ENCODE assay signal across 8 cellular contexts in genomic region chr9:38067892-38068615, GRCh38. TPM values are rescaled to one million over a fixed set of nuclear protein-coding genes. Genes with fewer than 3 reads are reported as not detected.
DNase-seq lines count a peak whose midpoint lies in the region; ATAC-seq, FAIRE-seq and TF ChIP-seq lines count a peak whose summit lies in the region.

No MANE protein-coding gene starts in this region.

- no peaks in the 10 kb centered on the region for H3K36me3 Mint-ChIP-seq in activated CD8-positive, alpha-beta memory T cell treated with anti-CD3 and anti-CD28 coated beads, Interleukin-2, amount 10 ng/mL, durations not matched to agents 7 days and 5 days

- H3K4me3 Mint-ChIP-seq in activated CD8-positive, alpha-beta memory T cell treated with anti-CD3 and anti-CD28 coated beads, Interleukin-2, amount 10 ng/mL, durations not matched to agents 7 days and 5 days = peak overlapping the region; percentile 14

- H3K4me1 Mint-ChIP-seq in activated CD8-positive, alpha-beta memory T cell treated with anti-CD3 and anti-CD28 coated beads, Interleukin-2, amount 10 ng/mL, durations not matched to agents 7 days and 5 days = peaks cover 14% of the 10 kb centered on the region

- CTCF ChIA-PET in activated CD8-positive, alpha-beta memory T cell treated with anti-CD3 and anti-CD28 coated beads, Interleukin-2, amount 10 ng/mL, durations not matched to agents 7 days and 5 days (lab: Charles Lee) = interaction anchor here (1.0 to 3.1 kb wide), 9 partner anchors 14 to 365 kb away, joined by 3 to 14 read pairs (median 3); partner anchors contain the start of gene SLC25A51

- ATAC-seq in activated CD8-positive, alpha-beta memory T cell treated with anti-CD3 and anti-CD28 coated beads, Interleukin-2, amount 10 ng/mL, durations not matched to agents 7 days and 5 days = no peak

- FAIRE-seq in HTR-8/SVneo (lab: Jason Lieb, UNC) = no peak

- TF ChIP-seq CTCF in fibroblast of pulmonary artery (IDR thresholded peaks at IDR 0.05; ENCODE audit: low read length, missing control alignments) = no peak

- H3K4me3 ChIP-seq in fibroblast of pulmonary artery (replicated peaks; ENCODE audit: low read depth, low read length) = peak overlapping the region; percentile 90

- no peak overlapping the region for H3K27ac Mint-ChIP-seq in activated CD8-positive, alpha-beta memory T cell treated with anti-CD3 and anti-CD28 coated beads, Interleukin-2, amount 10 ng/mL, durations not matched to agents 7 days and 5 days

- no peaks in the 10 kb centered on the region for H3K9me3 Mint-ChIP-seq in activated CD8-positive, alpha-beta memory T cell treated with anti-CD3 and anti-CD28 coated beads, Interleukin-2, amount 10 ng/mL, durations not matched to agents 7 days and 5 days (ENCODE audit: low read depth)

- H3K27me3 Mint-ChIP-seq in activated CD8-positive, alpha-beta memory T cell treated with anti-CD3 and anti-CD28 coated beads, Interleukin-2, amount 10 ng/mL, durations not matched to agents 7 days and 5 days = peaks cover 36% of the 10 kb centered on the region

- DNase-seq in stimulated activated CD4-positive, alpha-beta T cell treated with anti-CD3 and anti-CD28 coated beads, Interleukin-12 subunit alpha, Interleukin-12 subunit beta, amount 100 ng/mL, for 4 hours = peak; percentile 11
- DNase-seq in stimulated activated CD4-positive, alpha-beta T cell treated with anti-CD3 and anti-CD28 coated beads, Interleukin-4, amount 100 ng/mL, for 24 hours = no peak
- no peak for DNase-seq in activated CD8-positive, alpha-beta memory T cell treated with anti-CD3 and anti-CD28 coated beads, Interleukin-2, amount 10 ng/mL, durations not matched to agents 7 days and 5 days
- no peak for DNase-seq in fibroblast of pulmonary artery (ENCODE audit: low read depth)
- DNase-seq in retina = peak; percentile 67
- no peak for DNase-seq in NCI-H446 (lab: John Stamatoyannopoulos, UW)
- no peak for DNase-seq in HTR-8/SVneo (ENCODE audit: insufficient read length, low spot score)
- DNase-seq in NCI-H2171 treated with DMSO at 0.1 percent for 48 hours (lab: John Stamatoyannopoulos, UW) = no peak

RNA-seq across cellular contexts. Expression of gene SHB, which starts 1.0 kb away (rescaled TPM):
- 1 to 10 TPM in 1 of 2 experiments, under 1 TPM in 1; 0.23 to 1.1 TPM for total RNA-seq in activated CD8-positive, alpha-beta memory T cell treated with anti-CD3 and anti-CD28 coated beads, Interleukin-2, amount 10 ng/mL, durations not matched to agents 7 days and 5 days

Comparison
In these comparisons a context has a peak if more than half of its experiments do, and no peak if none do; other contexts are left out.
1. DNase-seq: peak in stimulated activated CD4-positive, alpha-beta T cell treated with anti-CD3 and anti-CD28 coated beads, Interleukin-12 subunit alpha, Interleukin-12 subunit beta, amount 100 ng/mL, for 4 hours (single experiment) and retina (single experiment); none in stimulated activated CD4-positive, alpha-beta T cell treated with anti-CD3 and anti-CD28 coated beads, Interleukin-4, amount 100 ng/mL, for 24 hours (single experiment), activated CD8-positive, alpha-beta memory T cell treated with anti-CD3 and anti-CD28 coated beads, Interleukin-2, amount 10 ng/mL, durations not matched to agents 7 days and 5 days (single experiment), fibroblast of pulmonary artery (single experiment), NCI-H446 (0 of 2), HTR-8/SVneo (single experiment) and NCI-H2171 treated with DMSO at 0.1 percent for 48 hours (single experiment).